Comparison of ENCODE assay signal across 29 cellular contexts in the genomic region with DNA sequence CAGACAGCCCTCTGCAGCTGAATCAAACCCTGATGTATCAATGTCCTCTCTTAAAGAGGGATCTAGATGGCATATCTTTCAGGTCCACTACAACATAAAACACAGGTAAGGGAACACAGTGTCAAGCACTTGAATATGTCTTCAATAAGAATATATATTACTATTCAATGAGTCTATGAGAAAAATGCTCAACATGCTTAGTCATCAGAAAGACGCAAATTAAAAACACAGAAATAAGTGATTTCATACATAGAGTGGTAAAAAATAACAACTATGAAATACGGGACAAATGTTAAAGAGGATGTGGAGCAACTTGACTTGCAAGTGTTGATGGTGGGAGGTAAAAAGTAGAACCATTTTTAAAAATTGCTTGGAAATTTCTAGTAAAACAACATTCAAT.
"Had no signal": no experiment of that assay in that cellular context is flagged by ENCODE, and none has a peak within 500 bp of the region (broad histone marks: within the 10 kb centered on the region; RNA-seq: fewer than 3 reads in every experiment).

No MANE protein-coding gene starts in this region.

- H3K4me3 ChIP-seq: colonic mucosa, coronary artery, dorsolateral prefrontal cortex, esophagus muscularis mucosa, esophagus squamous epithelium, gastrocnemius medialis, gastroesophageal sphincter, heart left ventricle, heart right ventricle, hepatocyte had no signal

- H3K27ac ChIP-seq: colonic mucosa, coronary artery, dorsolateral prefrontal cortex, epithelial cell of prostate, esophagus muscularis mucosa, esophagus squamous epithelium, foreskin keratinocyte, gastrocnemius medialis, gastroesophageal sphincter, heart left ventricle, heart right ventricle, hepatocyte had no signal

- H3K9me3 Mint-ChIP-seq: dendritic cell treated with granulocyte-macrophage colony-stimulating factor and Interleukin-4, amounts not matched to agents 40 ng/mL and 50 ng/mL, for 4 days; endodermal cell had no signal

- H3K36me3 ChIP-seq: colonic mucosa, esophagus muscularis mucosa, esophagus squamous epithelium, gastrocnemius medialis, gastroesophageal sphincter, heart left ventricle, heart right ventricle had no signal

- ATAC-seq: effector memory CD8-positive, alpha-beta T cell; esophagus mucosa; foreskin keratinocyte; gastrocnemius medialis; gastroesophageal sphincter; heart left ventricle; heart right ventricle had no signal

- H2AFZ ChIP-seq: hepatocyte had no signal

- H3K9me3 ChIP-seq: colonic mucosa, esophagus muscularis mucosa, esophagus squamous epithelium, gastrocnemius medialis, gastroesophageal sphincter, heart left ventricle, heart right ventricle had no signal

- H3K27me3 Mint-ChIP-seq: dendritic cell treated with granulocyte-macrophage colony-stimulating factor and Interleukin-4, amounts not matched to agents 40 ng/mL and 50 ng/mL, for 4 days; effector memory CD8-positive, alpha-beta T cell had no signal

- H3K79me2 ChIP-seq: hepatocyte had no signal

- DNase-seq: colonic mucosa; cortex of kidney; dermis blood vessel endothelial cell; dorsolateral prefrontal cortex; effector CD4-positive, alpha-beta T cell; effector CD8-positive, alpha-beta T cell; effector memory CD4-positive, alpha-beta T cell; effector memory CD8-positive, alpha-beta T cell; endodermal cell; erythroblast; esophagus squamous epithelium; foreskin fibroblast; foreskin keratinocyte; foreskin melanocyte; gastrocnemius medialis; glutamatergic neuron; head of caudate nucleus; heart left ventricle; heart right ventricle had no signal

- FAIRE-seq: endometrium, endothelial cell of umbilical vein, frontal cortex had no signal

- H3K27ac Mint-ChIP-seq: dendritic cell treated with granulocyte-macrophage colony-stimulating factor and Interleukin-4, amounts not matched to agents 40 ng/mL and 50 ng/mL, for 4 days; effector memory CD8-positive, alpha-beta T cell; endodermal cell had no signal

- H3K4me3 Mint-ChIP-seq: dendritic cell treated with granulocyte-macrophage colony-stimulating factor and Interleukin-4, amounts not matched to agents 40 ng/mL and 50 ng/mL, for 4 days; effector memory CD8-positive, alpha-beta T cell; endodermal cell had no signal

- H3K27me3 ChIP-seq: colonic mucosa, esophagus muscularis mucosa, esophagus squamous epithelium, foreskin keratinocyte, gastrocnemius medialis, gastroesophageal sphincter, heart left ventricle, hepatocyte had no signal

- H3K4me2 ChIP-seq: hepatocyte had no signal

- H3K4me1 ChIP-seq: colonic mucosa, esophagus muscularis mucosa, esophagus squamous epithelium, foreskin keratinocyte, gastrocnemius medialis, gastroesophageal sphincter, heart left ventricle, heart right ventricle had no signal
